Comparison of ENCODE assay signal across 9 cellular contexts in the genomic region with DNA sequence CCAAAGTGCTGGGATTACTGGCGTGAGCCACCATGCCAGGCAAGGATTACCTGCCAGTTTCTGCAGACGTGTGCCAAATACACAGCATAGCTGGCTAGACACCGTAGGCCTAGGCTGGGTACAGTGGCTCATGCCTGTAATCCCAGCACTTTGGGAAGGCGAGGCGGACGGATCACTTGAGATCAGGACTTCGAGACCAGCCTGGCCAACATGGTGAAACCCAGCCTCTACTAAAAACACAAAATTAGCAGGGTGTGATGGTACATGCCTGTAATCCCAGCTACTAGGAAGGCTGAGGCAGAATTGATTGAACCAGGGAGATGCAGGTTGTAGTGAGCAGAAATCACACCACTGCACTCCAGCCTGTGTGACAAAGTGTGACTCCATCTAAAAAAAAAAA. TPM values are rescaled to one million over a fixed set of nuclear protein-coding genes. Genes with fewer than 3 reads are reported as not detected.
DNase-seq lines count a peak whose midpoint lies in the region; ATAC-seq, FAIRE-seq and TF ChIP-seq lines count a peak whose summit lies in the region.
"Had no signal": no experiment of that assay in that cellular context is flagged by ENCODE, and none has a peak within 500 bp of the region (broad histone marks: within the 10 kb centered on the region; RNA-seq: fewer than 3 reads in every experiment).

No MANE protein-coding gene starts in this region.

- POLR2A ChIA-PET in GM12878 (lab: Charles Lee): interaction anchor here (0.7 to 1.7 kb wide), 4 partner anchors 11 to 39 kb away, joined by 3 to 7 read pairs (median 5); no protein-coding TSS in a partner anchor

- ATAC-seq in GM12878: 0 out of 3 replicates have a peak, but pooled peaks have one; percentile 1
- ATAC-seq in HG02852 (IDR thresholded peaks at IDR 0.05; ENCODE audit: unreplicated experiment): no peak
- no peak for ATAC-seq in HG03097 (IDR thresholded peaks at IDR 0.05; ENCODE audit: low FRiP score, unreplicated experiment)

- H4K20me1 ChIP-seq in GM12878 (ENCODE audit: control insufficient read depth, insufficient read depth): no peaks in the 10 kb centered on the region

- H3K79me2 ChIP-seq in ACC112 (ENCODE audit: control insufficient read depth, insufficient read depth, low read length, unreplicated experiment): peaks cover 22% of the 10 kb centered on the region
- peaks cover 32% of the 10 kb centered on the region for H3K79me2 ChIP-seq in GM12878 (ENCODE audit: control insufficient read depth, insufficient read depth, low read length)

- intact Hi-C loops in GM12878 (cut with micrococcal nuclease; ENCODE audit: unreplicated experiment): loop anchor here (5.0 kb wide), 1 partner anchor 36 kb away; no protein-coding TSS in a partner anchor

- H3K36me3 ChIP-seq in ACC112 (ENCODE audit: insufficient read depth, low read length) (peaks cover 11% of the 10 kb centered on the region), HUES64 (ENCODE audit: insufficient read depth, low read length) (peaks cover 41% of the 10 kb centered on the region), GM12878 (ENCODE audit: control insufficient read depth in 2 of 2, insufficient read depth in 2 of 2, low read length in 1 of 2) (peaks cover 12 to 21% of the 10 kb centered on the region in 2 experiments), mesodermal cell (ENCODE audit: control insufficient read depth, insufficient read depth, low read length) (peaks cover 41% of the 10 kb centered on the region)

- DNase-seq in GM12878 (ENCODE audit: low read depth, low spot score) (no peak), hypothalamus (lab: John Stamatoyannopoulos, UW) (no peak), RPMI8226 (no peak)
- DNase-seq: Kasumi-1 had no signal

- whole genome bisulfite sequencing in HUES64: 90% methylated on average over 7 of the region's 7 CpGs
- 9% methylated on average over 7 of the region's 7 CpGs for WGBS in GM12878 (ENCODE audit: insufficient coverage, insufficient replicate concordance, low lambda C conversion rate, missing lambda C conversion rate)
- WGBS in mesodermal cell (ENCODE audit: insufficient coverage in 2 of 2), 2 experiments: 85 to 88% methylated on average over 7 of the region's 7 CpGs

- in situ Hi-C loops in GM12878 (cut with MboI): no loop called here

- FAIRE-seq in GM12878 (lab: Jason Lieb, UNC): no peak

- peaks cover 20% of the 10 kb centered on the region for H3K4me1 ChIP-seq in ACC112 (ENCODE audit: control insufficient read depth, insufficient read depth, low read length, unreplicated experiment)
- H3K4me1 ChIP-seq in HUES64 (ENCODE audit: insufficient read depth, low read length): no peaks in the 10 kb centered on the region
- H3K4me1 ChIP-seq in GM12878 (ENCODE audit: control insufficient read depth, insufficient read depth, low read length): peaks cover 36% of the 10 kb centered on the region
- peaks cover 9% of the 10 kb centered on the region for H3K4me1 ChIP-seq in mesodermal cell (ENCODE audit: control insufficient read depth, insufficient read depth, low read length, poor library complexity, severe bottlenecking)

- BruUV-seq in GM12878 (replicated peaks; lab: Mats Ljungman, UMichigan): no TSS peak

- TF ChIP-seq EP300 in GM12878 (IDR thresholded peaks at IDR 0.05; ENCODE audit: borderline replicate concordance in 1 of 2, control insufficient read depth in 1 of 2, low read depth in 2 of 2, low read length in 2 of 2): no peak

- H2AFZ ChIP-seq in ACC112 (ENCODE audit: low read length, unreplicated experiment) (no peak overlapping the region), GM12878 (ENCODE audit: control insufficient read depth, low read depth, low read length) (no peak overlapping the region)

- H3K27ac ChIP-seq in ACC112 (ENCODE audit: low read depth, low read length) (peak overlapping the region; percentile 96; the same call in 1 of the 2 replicates), HUES64 (ENCODE audit: low read depth, low read length) (peak overlapping the region; percentile 90; the same call in 1 of the 2 replicates), GM12878 (ENCODE audit: control insufficient read depth, insufficient read depth) (peak overlapping the region; percentile 88), mesodermal cell (ENCODE audit: low read depth, low read length, severe bottlenecking) (no peak overlapping the region)

- no peak for TF ChIP-seq RAD21 in GM12878 (IDR thresholded peaks at IDR 0.05; ENCODE audit: insufficient read depth, low read depth, low read length)

- TF ChIP-seq CTCF in GM12878 (IDR thresholded peaks at IDR 0.05 in 2 of 3, conservative IDR thresholded peaks at IDR 0.05 in 1 of 3; ENCODE audit: control insufficient read depth in 2 of 3, extremely low read depth in 1 of 3, insufficient read depth in 1 of 3, low read depth in 3 of 3, low read length in 3 of 3): no peak

- peak overlapping the region; percentile 85 for H3K4me3 ChIP-seq in ACC112 (ENCODE audit: low read depth, low read length)
- peak overlapping the region; percentile 95 for H3K4me3 ChIP-seq in HUES64 (ENCODE audit: low read length)
- H3K4me3 ChIP-seq in GM12878: peak overlapping the region; percentile 86
- H3K4me3 ChIP-seq in mesodermal cell (ENCODE audit: extremely low read depth, insufficient read depth, low read length, poor library complexity, severe bottlenecking): peak overlapping the region; percentile 70

- RAD21 ChIA-PET in GM12878 (lab: Charles Lee; ENCODE audit: unreplicated experiment): interaction anchor here (1.1 to 1.8 kb wide), 5 partner anchors 31 to 47 kb away, joined by 3 to 6 read pairs (median 5); partner anchors contain the start of gene CLIP2

- peak overlapping the region; percentile 65 for H3K4me2 ChIP-seq in GM12878 (ENCODE audit: control insufficient read depth, insufficient read depth)

- SMC1A ChIA-PET in GM12878 (lab: Charles Lee; ENCODE audit: uncharacterized antibody, unreplicated experiment): interaction anchor here (0.6 to 2.6 kb wide), 13 partner anchors 11 to 147 kb away, joined by 3 to 9 read pairs (median 5); no protein-coding TSS in a partner anchor

- 0 out of 2 replicates have a peak, but pooled peaks have one; percentile 33 for TF ChIP-seq POLR2A in GM12878 (IDR thresholded peaks at IDR 0.05; ENCODE audit: low read depth, low read length)

- CTCF ChIA-PET in GM12878 (lab: Yijun Ruan, JAX): interaction anchor here (0.7 to 2.0 kb wide), 4 partner anchors 22 to 151 kb away, joined by 6 to 13 read pairs (median 9); no protein-coding TSS in a partner anchor

- H3K9ac ChIP-seq in HUES64 (ENCODE audit: low read depth, low read length) (peak overlapping the region; percentile 98), GM12878 (ENCODE audit: control insufficient read depth, insufficient read depth, low read length) (peak overlapping the region; percentile 90)

- H3K27me3 ChIP-seq in ACC112 (ENCODE audit: insufficient read depth, low read length): no peaks in the 10 kb centered on the region
- H3K27me3 ChIP-seq in HUES64 (ENCODE audit: insufficient read depth, low read length): no peaks in the 10 kb centered on the region
- H3K27me3 ChIP-seq in GM12878 (replicated peaks in 1 of 2; ENCODE audit: control insufficient read depth in 2 of 2, insufficient read depth in 2 of 2, low read length in 1 of 2): no peaks in the 10 kb centered on the region

- H3K9me3 ChIP-seq in HUES64 (ENCODE audit: insufficient read depth, low read depth, low read length) (no peaks in the 10 kb centered on the region), GM12878 (replicated peaks; ENCODE audit: control insufficient read depth, insufficient read depth, low read length) (no peaks in the 10 kb centered on the region), mesodermal cell (ENCODE audit: control insufficient read depth, low read length) (no peaks in the 10 kb centered on the region)

RNA-seq across cellular contexts. Expression of gene RFC2, which starts 0.9 kb away (rescaled TPM):
- 73.7 TPM for polyA plus RNA-seq in HUES64 (2013, experiment 1 of 2)
- 63.0 TPM for polyA plus RNA-seq in HUES64 (2013, experiment 2 of 2)
- total RNA-seq in GM12878 (2013; cell fraction: nucleolus; rRNA removed): 17.6 and 17.8 TPM in 2 replicates
- 95.3 and 95.8 TPM in 2 replicates for total RNA-seq in GM12878 (2014; rRNA removed)
- total RNA-seq in GM12878 (2014; rRNA removed; fragmentation: Illumina TruSeq; extraction: Trizol): 87.5 and 91.9 TPM in 2 replicates
- 73.3 and 73.5 TPM in 2 replicates for total RNA-seq in GM12878 (2021)
- polyA plus RNA-seq in GM12878 (2011; ENCODE audit: low read depth): 29.8 TPM
- polyA plus RNA-seq in GM12878 (2011; rRNA removed): 47.0 and 69.3 TPM in 2 replicates
- 67.8 and 85.5 TPM in 2 replicates for polyA plus RNA-seq in GM12878 (2011; cell fraction: cytosol; rRNA removed)
- 18.8 and 27.6 TPM in 2 replicates for polyA plus RNA-seq in GM12878 (2011; cell fraction: nucleus; rRNA removed)
- 37.5 and 41.6 TPM in 2 replicates for polyA plus RNA-seq in GM12878 (2012)
- 108 and 121 TPM in 2 replicates for polyA plus RNA-seq in GM12878 (2014; fragmentation: Illumina TruSeq; extraction: Trizol)
- polyA plus RNA-seq in GM12878 (2014; fragmentation: Nextera tagmentation; extraction: Ambion mirVana): 10 to 100 TPM; 25.8 to 45.2 TPM
- polyA plus RNA-seq in GM12878 (2014; rRNA removed): 89.9 and 92.7 TPM in 2 replicates
- 100 to 1,000 TPM; 135 to 145 TPM for polyA plus RNA-seq in GM12878 (2016; fragmentation: Nextera tagmentation; extraction: Ambion mirVana)
- 85.6 and 92.8 TPM in 2 replicates for polyA minus RNA-seq in GM12878 (2011; rRNA and poly(A)+ RNA removed)
- 34.7 and 43.0 TPM in 2 replicates for polyA minus RNA-seq in GM12878 (2011; cell fraction: cytosol; rRNA and poly(A)+ RNA removed)
- 12.7 and 23.5 TPM in 2 replicates for polyA minus RNA-seq in GM12878 (2011; cell fraction: nucleus; rRNA and poly(A)+ RNA removed)
- 39.2 TPM for polyA plus RNA-seq in mesodermal cell (2013, experiment 1 of 2)
- 36.9 TPM for polyA plus RNA-seq in mesodermal cell (2013, experiment 2 of 2)

RNA-seq across cellular contexts. Expression of gene CLIP2, which starts 35.9 kb away (rescaled TPM):
- 12.0 TPM for polyA plus RNA-seq in HUES64 (2013, experiment 1 of 2)
- polyA plus RNA-seq in HUES64 (2013, experiment 2 of 2): 18.1 TPM
- total RNA-seq in GM12878 (2013; cell fraction: nucleolus; rRNA removed): 143 and 165 TPM in 2 replicates
- 22.0 and 26.3 TPM in 2 replicates for total RNA-seq in GM12878 (2014; rRNA removed)
- total RNA-seq in GM12878 (2014; rRNA removed; fragmentation: Illumina TruSeq; extraction: Trizol): 26.9 and 27.4 TPM in 2 replicates
- 52.9 and 56.3 TPM in 2 replicates for total RNA-seq in GM12878 (2021)
- 9.8 TPM for polyA plus RNA-seq in GM12878 (2011; ENCODE audit: low read depth)
- polyA plus RNA-seq in GM12878 (2011; rRNA removed): 6.1 and 10.4 TPM in 2 replicates
- 14.3 and 15.7 TPM in 2 replicates for polyA plus RNA-seq in GM12878 (2011; cell fraction: cytosol; rRNA removed)
- 17.4 and 26.9 TPM in 2 replicates for polyA plus RNA-seq in GM12878 (2011; cell fraction: nucleus; rRNA removed)
- polyA plus RNA-seq in GM12878 (2012): 29.2 and 33.1 TPM in 2 replicates
- polyA plus RNA-seq in GM12878 (2014; fragmentation: Illumina TruSeq; extraction: Trizol): 5.0 and 23.2 TPM in 2 replicates
- polyA plus RNA-seq in GM12878 (2014; fragmentation: Nextera tagmentation; extraction: Ambion mirVana): under 1 TPM; 0.26 to 0.82 TPM
- polyA plus RNA-seq in GM12878 (2014; rRNA removed): 23.3 and 28.8 TPM in 2 replicates
- polyA plus RNA-seq in GM12878 (2016; fragmentation: Nextera tagmentation; extraction: Ambion mirVana): 10 to 100 TPM; 14.8 to 18.9 TPM
- polyA minus RNA-seq in GM12878 (2011; rRNA and poly(A)+ RNA removed): 15.9 and 30.9 TPM in 2 replicates
- 18.5 and 19.4 TPM in 2 replicates for polyA minus RNA-seq in GM12878 (2011; cell fraction: cytosol; rRNA and poly(A)+ RNA removed)
- polyA minus RNA-seq in GM12878 (2011; cell fraction: nucleus; rRNA and poly(A)+ RNA removed): 16.9 and 27.1 TPM in 2 replicates
- 57.7 TPM for polyA plus RNA-seq in mesodermal cell (2013, experiment 1 of 2)
- polyA plus RNA-seq in mesodermal cell (2013, experiment 2 of 2): 45.1 TPM

RNA-seq across cellular contexts. Expression of gene LAT2, which starts 43.5 kb away (rescaled TPM):
- polyA plus RNA-seq in HUES64 (2013, experiment 1 of 2): 0.40 TPM
- polyA plus RNA-seq in HUES64 (2013, experiment 2 of 2): not detected
- 220 and 226 TPM in 2 replicates for total RNA-seq in GM12878 (2013; cell fraction: nucleolus; rRNA removed)
- total RNA-seq in GM12878 (2014; rRNA removed) (205 and 218 TPM in 2 replicates), GM12878 (2014; rRNA removed; fragmentation: Illumina TruSeq; extraction: Trizol) (162 and 166 TPM in 2 replicates), GM12878 (2021) (217 TPM in 2 replicates)
- 90.0 TPM for polyA plus RNA-seq in GM12878 (2011; ENCODE audit: low read depth)
- polyA plus RNA-seq in GM12878 (2011; rRNA removed) (124 and 153 TPM in 2 replicates), GM12878 (2014; fragmentation: Illumina TruSeq; extraction: Trizol) (104 and 177 TPM in 2 replicates), GM12878 (2014; fragmentation: Nextera tagmentation; extraction: Ambion mirVana) (10 to 100 TPM; 33.4 to 48.7 TPM), GM12878 (2014; rRNA removed) (242 and 276 TPM in 2 replicates), GM12878 (2016; fragmentation: Nextera tagmentation; extraction: Ambion mirVana) (100 to 1,000 TPM; 195 to 218 TPM)
- polyA plus RNA-seq in GM12878 (2011; cell fraction: cytosol; rRNA removed): 144 and 171 TPM in 2 replicates
- 154 and 158 TPM in 2 replicates for polyA plus RNA-seq in GM12878 (2011; cell fraction: nucleus; rRNA removed)
- 148 and 154 TPM in 2 replicates for polyA plus RNA-seq in GM12878 (2012)
- polyA minus RNA-seq in GM12878 (2011; rRNA and poly(A)+ RNA removed): 76.4 and 144 TPM in 2 replicates
- polyA minus RNA-seq in GM12878 (2011; cell fraction: cytosol; rRNA and poly(A)+ RNA removed): 40.3 and 41.0 TPM in 2 replicates
- polyA minus RNA-seq in GM12878 (2011; cell fraction: nucleus; rRNA and poly(A)+ RNA removed): 59.7 and 105 TPM in 2 replicates
- polyA plus RNA-seq in mesodermal cell (2013, experiment 1 of 2): 0.37 TPM
- polyA plus RNA-seq in mesodermal cell (2013, experiment 2 of 2): 0.15 TPM
